11 cellular contexts compared by ENCODE assay signal in genomic region chr10:112535432-112536038, GRCh38.
DNase-seq lines count a peak whose midpoint lies in the region; ATAC-seq and TF ChIP-seq lines count a peak whose summit lies in the region.
"Had no signal": no experiment of that assay in that cellular context is flagged by ENCODE, and none has a peak within 500 bp of the region (broad histone marks: within the 10 kb centered on the region; RNA-seq: fewer than 3 reads in every experiment).

No MANE protein-coding gene starts in this region.

- intact Hi-C loops in breast epithelium (cut with DNase I; ENCODE audit: low total_unique reads): no loop called here
- intact Hi-C loops in mammary epithelial cell (cut with micrococcal nuclease): no loop called here

- no peaks in the 10 kb centered on the region for H3K79me2 ChIP-seq in mammary epithelial cell (ENCODE audit: insufficient read depth, low read length)

- H3K27me3 Mint-ChIP-seq in effector memory CD8-positive, alpha-beta T cell: no peaks in the 10 kb centered on the region
- H3K27me3 Mint-ChIP-seq: stimulated activated naive CD8-positive, alpha-beta T cell treated with anti-CD3 and anti-CD28 coated beads, Interleukin-15, amount 100 ng/mL, for 72 hours had no signal

- DNase-seq in breast epithelium (ENCODE audit: low spot score in 2 of 2): no peak
- no peak for DNase-seq in mammary epithelial cell
- no peak for DNase-seq in effector memory CD8-positive, alpha-beta T cell
- no peak for DNase-seq in HK-2 (ENCODE audit: unreplicated experiment)
- DNase-seq in NCI-H1092 (lab: John Stamatoyannopoulos, UW): no peak
- no peak for DNase-seq in T-helper 9 cell
- no peak for DNase-seq in NCI-H526 treated with DMSO at 0.1 percent for 48 hours (lab: John Stamatoyannopoulos, UW)
- DNase-seq: cerebellar nuclear complex; PC-3; stimulated activated naive CD8-positive, alpha-beta T cell treated with anti-CD3 and anti-CD28 coated beads, Interleukin-15, amount 100 ng/mL, for 72 hours had no signal

- H3K4me1 ChIP-seq in breast epithelium (no peaks in the 10 kb centered on the region), mammary epithelial cell (ENCODE audit: insufficient read depth, low read length) (no peaks in the 10 kb centered on the region)

- H3K27ac Mint-ChIP-seq in effector memory CD8-positive, alpha-beta T cell: peak overlapping the region; percentile 18 to 54
- H3K27ac Mint-ChIP-seq: stimulated activated naive CD8-positive, alpha-beta T cell treated with anti-CD3 and anti-CD28 coated beads, Interleukin-15, amount 100 ng/mL, for 72 hours had no signal

- H3K4me3 ChIP-seq in breast epithelium (peak overlapping the region in 2 of 3 donors; percentile 4 to 49), mammary epithelial cell (replicated peaks in 1 of 3; ENCODE audit: insufficient read depth in 1 of 3, low read depth in 2 of 3, low read length in 3 of 3) (no peak overlapping the region)

- H3K9me3 Mint-ChIP-seq in effector memory CD8-positive, alpha-beta T cell: no peaks in the 10 kb centered on the region
- H3K9me3 Mint-ChIP-seq: stimulated activated naive CD8-positive, alpha-beta T cell treated with anti-CD3 and anti-CD28 coated beads, Interleukin-15, amount 100 ng/mL, for 72 hours had no signal

- dilution Hi-C loops in mammary epithelial cell (cut with HindIII; ENCODE audit: low sequenced_read_pairs): no loop called here

- H3K4me3 Mint-ChIP-seq in effector memory CD8-positive, alpha-beta T cell: peak overlapping the region in 1 of 2 donors; percentile 22
- H3K4me3 Mint-ChIP-seq: stimulated activated naive CD8-positive, alpha-beta T cell treated with anti-CD3 and anti-CD28 coated beads, Interleukin-15, amount 100 ng/mL, for 72 hours had no signal

- H3K27ac ChIP-seq in breast epithelium: peak overlapping the region in 1 of 2 donors; percentile 58
- H3K27ac ChIP-seq in mammary epithelial cell (ENCODE audit: insufficient read depth, low read depth, low read length): no peak overlapping the region

- WGBS in mammary epithelial cell (ENCODE audit: low coverage, missing lambda C conversion rate): 91% methylated on average over 4 of the region's 4 CpGs

- H3K4me1 Mint-ChIP-seq in effector memory CD8-positive, alpha-beta T cell (ENCODE audit: low read depth in 2 of 2): peaks cover 10 to 23% of the 10 kb centered on the region in 2 donors

- H3K9ac ChIP-seq in mammary epithelial cell (ENCODE audit: insufficient read depth, low read length): no peak overlapping the region

- BruUV-seq in mammary epithelial cell (replicated peaks; lab: Mats Ljungman, UMichigan): no TSS peak

- H3K4me2 ChIP-seq in mammary epithelial cell (ENCODE audit: insufficient read depth, low read depth, low read length): no peak overlapping the region

- H3K27me3 ChIP-seq in breast epithelium (no peaks in the 10 kb centered on the region), mammary epithelial cell (ENCODE audit: insufficient read depth, low read length) (no peaks in the 10 kb centered on the region)

- no peaks in the 10 kb centered on the region for H4K20me1 ChIP-seq in mammary epithelial cell (ENCODE audit: insufficient read depth, low read length)

- CTCF ChIA-PET in mammary epithelial cell (lab: Charles Lee; ENCODE audit: low non-redundant PET): interaction anchor here (0.7 kb wide), 1 partner anchor 104 kb away, joined by 5 read pairs; no protein-coding TSS in a partner anchor

- H2AFZ ChIP-seq in mammary epithelial cell (ENCODE audit: low read depth, low read length): no peak overlapping the region

- H3K9me3 ChIP-seq in breast epithelium (no peaks in the 10 kb centered on the region), mammary epithelial cell (replicated peaks; ENCODE audit: insufficient read depth, low read length) (no peaks in the 10 kb centered on the region)

- H3K36me3 ChIP-seq in breast epithelium: no peaks in the 10 kb centered on the region
- H3K36me3 ChIP-seq in mammary epithelial cell (ENCODE audit: insufficient read depth, low read length): peaks cover 2% of the 10 kb centered on the region

- peaks cover 16% of the 10 kb centered on the region for H3K36me3 Mint-ChIP-seq in effector memory CD8-positive, alpha-beta T cell (ENCODE audit: insufficient read depth)

- peak; percentile 57 for ATAC-seq in HG03045 (IDR thresholded peaks at IDR 0.05; ENCODE audit: unreplicated experiment)
- ATAC-seq in effector memory CD8-positive, alpha-beta T cell (replicated peaks): no peak
- ATAC-seq: PC-3; stimulated activated naive CD8-positive, alpha-beta T cell treated with anti-CD3 and anti-CD28 coated beads, Interleukin-15, amount 100 ng/mL, for 72 hours had no signal

- TF ChIP-seq CTCF in breast epithelium (IDR thresholded peaks at IDR 0.05) (no peak), mammary epithelial cell (conservative IDR thresholded peaks at IDR 0.05 in 1 of 2, IDR thresholded peaks at IDR 0.05 in 1 of 2; ENCODE audit: extremely low read depth in 1 of 2, insufficient read depth in 1 of 2, low read depth in 1 of 2, low read length in 2 of 2) (no peak)

- TF ChIP-seq POLR2A in breast epithelium (IDR thresholded peaks at IDR 0.05): no peak

- in situ Hi-C loops in mammary epithelial cell (cut with MboI; ENCODE audit: low sequenced_read_pairs in 2 of 2): no loop called here

Comparison
In these comparisons a context has a peak if more than half of its experiments do, and no peak if none do; other contexts are left out.
1. H3K4me3 ChIP-seq: peak in breast epithelium (2 of 3); none in mammary epithelial cell (0 of 3).